15 cellular contexts compared by ENCODE assay signal in genomic region chr7:22801907-22802306, GRCh38. TPM values are rescaled to one million over a fixed set of nuclear protein-coding genes. Genes with fewer than 3 reads are reported as not detected.
DNase-seq lines count a peak whose midpoint lies in the region; ATAC-seq and TF ChIP-seq lines count a peak whose summit lies in the region.
"Had no signal": no experiment of that assay in that cellular context is flagged by ENCODE, and none has a peak within 500 bp of the region (broad histone marks: within the 10 kb centered on the region; RNA-seq: fewer than 3 reads in every experiment).

No MANE protein-coding gene starts in this region.

- no peak overlapping the region for H3K4me3 Mint-ChIP-seq in endodermal cell
- H3K4me3 Mint-ChIP-seq: CD14-positive monocyte had no signal

- CTCF ChIA-PET in A673 (lab: Charles Lee), result interaction anchor here (0.7 kb wide), 1 partner anchor 536 kb away, joined by 7 read pairs; no protein-coding TSS in a partner anchor

- H3K4me3 ChIP-seq in A673 (ENCODE audit: low read depth, low read length, poor library complexity, severe bottlenecking) (no peak overlapping the region), endodermal cell (ENCODE audit: low read length) (peak overlapping the region; percentile 40)

- POLR2A ChIA-PET in A673 (lab: Charles Lee; ENCODE audit: low non-redundant PET), result no interaction called here

- peaks cover 20% of the 10 kb centered on the region for H3K4me1 Mint-ChIP-seq in endodermal cell
- H3K4me1 Mint-ChIP-seq: CD14-positive monocyte had no signal

- intact Hi-C loops in A673 (cut with micrococcal nuclease; ENCODE audit: unreplicated experiment), result no loop called here

- H3K9me3 ChIP-seq in A673 (ENCODE audit: low read depth, low read length, poor library complexity, severe bottlenecking) (no peaks in the 10 kb centered on the region), ES-I3 (ENCODE audit: control insufficient read depth, insufficient read depth, low read length) (0 out of 2 replicates have a peak, but pooled peaks cover 8% of the 10 kb centered on the region), endodermal cell (ENCODE audit: control insufficient read depth, low read length) (peaks cover 30% of the 10 kb centered on the region)

- no peak for TF ChIP-seq CTCF in A673 (conservative IDR thresholded peaks at IDR 0.05; ENCODE audit: low read depth, low read length)
- no peak for TF ChIP-seq CTCF in endodermal cell (conservative IDR thresholded peaks at IDR 0.05)

- ATAC-seq in HG02610 (IDR thresholded peaks at IDR 0.05; ENCODE audit: unreplicated experiment) (no peak), GM18498 (IDR thresholded peaks at IDR 0.05; ENCODE audit: unreplicated experiment) (no peak)

- H3K36me3 ChIP-seq in A673 (ENCODE audit: insufficient read depth, low read length, poor library complexity, severe bottlenecking), result no peaks in the 10 kb centered on the region
- no peaks in the 10 kb centered on the region; the same call in 1 of the 2 replicates for H3K36me3 ChIP-seq in ES-I3 (ENCODE audit: insufficient read depth, low read length)
- H3K36me3 ChIP-seq in endodermal cell (ENCODE audit: control insufficient read depth, insufficient read depth, low read length), result no peaks in the 10 kb centered on the region

- H3K27me3 Mint-ChIP-seq in endodermal cell (ENCODE audit: insufficient read depth), result no peaks in the 10 kb centered on the region

- H3K9me3 Mint-ChIP-seq in endodermal cell, result peaks cover 42% of the 10 kb centered on the region

- H3K4me1 ChIP-seq in A673 (ENCODE audit: insufficient read depth, low read length, poor library complexity, severe bottlenecking) (peaks cover 17% of the 10 kb centered on the region), ES-I3 (ENCODE audit: insufficient read depth, low read length) (peaks cover 12% of the 10 kb centered on the region; the same call in 1 of the 2 replicates), endodermal cell (ENCODE audit: control insufficient read depth, insufficient read depth, low read length) (peaks cover 3% of the 10 kb centered on the region)

- H3K27ac Mint-ChIP-seq in endodermal cell, result no peak overlapping the region
- H3K27ac Mint-ChIP-seq: CD14-positive monocyte had no signal

- H3K9ac ChIP-seq in ES-I3 (ENCODE audit: low read depth, low read length) (peak overlapping the region; percentile 0; the same call in 1 of the 2 replicates), endodermal cell (ENCODE audit: extremely low read depth, low read length, poor library complexity, severe bottlenecking) (no peak overlapping the region)
- H3K9ac ChIP-seq: KMS-11 had no signal

- peak; percentile 13 for DNase-seq in A673 (ENCODE audit: low spot score)
- peak; percentile 48 for DNase-seq in NCI-H69 (lab: John Stamatoyannopoulos, UW)
- peak; percentile 78 for DNase-seq in endodermal cell
- no peak for DNase-seq in NCI-H2227 treated with DMSO at 0.1 percent for 48 hours (lab: John Stamatoyannopoulos, UW)
- no peak for DNase-seq in stimulated activated CD8-positive, alpha-beta memory T cell treated with anti-CD3 and anti-CD28 coated beads, Interleukin-4, amount 100 ng/mL, for 48 hours
- DNase-seq: AML-193, NCI-H1048, NCI-H2081, SHP77 treated with DMSO at 0.1 percent for 48 hours, T-helper 2 cell had no signal

- H3K27me3 ChIP-seq in A673 (replicated peaks; ENCODE audit: insufficient read depth, low read depth, low read length, poor library complexity), result no peaks in the 10 kb centered on the region
- H3K27me3 ChIP-seq in endodermal cell (ENCODE audit: control insufficient read depth, insufficient read depth, low read length, poor library complexity, severe bottlenecking), result no peaks in the 10 kb centered on the region

- H3K36me3 Mint-ChIP-seq in endodermal cell (ENCODE audit: low read depth), result peaks cover 19% of the 10 kb centered on the region
- H3K36me3 Mint-ChIP-seq: CD14-positive monocyte had no signal

- H3K27ac ChIP-seq in A673 (ENCODE audit: low read depth, low read length, poor library complexity, severe bottlenecking) (no peak overlapping the region), endodermal cell (ENCODE audit: low read depth, low read length) (no peak overlapping the region)
- H3K27ac ChIP-seq: KMS-11 had no signal

- 87 to 99% methylated on average over 2 to 4 of the region's 4 CpGs for whole genome bisulfite sequencing in endodermal cell (ENCODE audit: insufficient coverage in 1 of 2, insufficient read length in 1 of 2), 2 experiments

- BruUV-seq in A673 (replicated peaks; lab: Mats Ljungman, UMichigan), result no TSS peak

RNA-seq across cellular contexts. Expression of gene TOMM7, which starts 20.7 kb away (rescaled TPM):
- total RNA-seq in A673 (2021) (149 and 175 TPM in 2 replicates), endodermal cell (100 to 1,000 TPM; 335 to 356 TPM)
- polyA plus RNA-seq in endodermal cell (2013, experiment 1 of 2), result 358 TPM
- 283 TPM for polyA plus RNA-seq in endodermal cell (2013, experiment 2 of 2)

Comparison
In these comparisons a context has a peak if more than half of its experiments do, and no peak if none do; other contexts are left out.
1. DNase-seq: peak in A673 (single experiment), NCI-H69 (single experiment) and endodermal cell (single experiment); none in NCI-H2227 treated with DMSO at 0.1 percent for 48 hours (single experiment) and stimulated activated CD8-positive, alpha-beta memory T cell treated with anti-CD3 and anti-CD28 coated beads, Interleukin-4, amount 100 ng/mL, for 48 hours (single experiment).